Comparison of ENCODE assay signal across 23 cellular contexts in the genomic region with DNA sequence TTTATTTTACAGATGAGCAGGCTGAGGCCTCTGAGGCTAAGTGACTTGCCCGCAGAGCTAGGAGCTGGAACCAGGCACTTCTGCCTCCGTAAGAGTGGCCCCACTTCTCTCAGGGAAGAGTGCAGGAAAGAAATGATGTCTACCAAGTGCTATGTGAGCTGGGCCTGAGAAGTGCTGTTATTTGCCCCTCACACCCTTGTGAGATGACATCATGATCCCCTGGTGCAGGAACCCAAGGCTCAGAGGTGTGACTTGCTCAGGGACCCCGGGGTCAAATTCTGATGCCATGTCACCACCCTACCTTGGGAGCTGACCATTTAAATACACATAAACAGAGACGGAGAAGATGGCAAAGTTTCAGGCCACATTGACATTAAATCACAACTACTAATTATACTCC.
"Had no signal": no experiment of that assay in that cellular context is flagged by ENCODE, and none has a peak within 500 bp of the region (broad histone marks: within the 10 kb centered on the region; RNA-seq: fewer than 3 reads in every experiment).

No MANE protein-coding gene starts in this region.

- H3K27me3 ChIP-seq: esophagus squamous epithelium, ovary, right lobe of liver, tibial nerve, upper lobe of left lung, uterus had no signal

- ATAC-seq: left lobe of liver; naive thymus-derived CD8-positive, alpha-beta T cell; right lobe of liver; stimulated activated memory B cell treated with anti-CD40 and anti-IgM and Interleukin-4, amounts not matched to agents 10 μg/mL and 1 μg/mL and 100 μg/mL, for 72 hours; stimulated activated naive CD8-positive, alpha-beta T cell treated with anti-CD3 and anti-CD28 coated beads, Interleukin-15, Interleukin-2, amounts not matched to agents 100 U/mL and 50 U/mL, for 24 hours had no signal

- H3K36me3 Mint-ChIP-seq: immature natural killer cell; naive thymus-derived CD8-positive, alpha-beta T cell; stimulated activated memory B cell treated with anti-CD40 and anti-IgM and Interleukin-4, amounts not matched to agents 10 μg/mL and 1 μg/mL and 100 μg/mL, for 72 hours had no signal

- H3K4me1 Mint-ChIP-seq: immature natural killer cell; stimulated activated memory B cell treated with anti-CD40 and anti-IgM and Interleukin-4, amounts not matched to agents 10 μg/mL and 1 μg/mL and 100 μg/mL, for 72 hours had no signal

- H3K9me3 ChIP-seq: esophagus squamous epithelium, ovary, right lobe of liver, thoracic aorta, tibial nerve, upper lobe of left lung, uterus had no signal

- H3K27ac Mint-ChIP-seq: immature natural killer cell; stimulated activated memory B cell treated with anti-CD40 and anti-IgM and Interleukin-4, amounts not matched to agents 10 μg/mL and 1 μg/mL and 100 μg/mL, for 72 hours had no signal

- H3K4me3 ChIP-seq: coronary artery, esophagus squamous epithelium, ovary, right lobe of liver, smooth muscle cell, thoracic aorta, tibial nerve, upper lobe of left lung, uterus had no signal

- H3K27ac ChIP-seq: coronary artery, esophagus squamous epithelium, ovary, right lobe of liver, thoracic aorta, tibial nerve, upper lobe of left lung, uterus had no signal

- H3K4me3 Mint-ChIP-seq: immature natural killer cell; naive thymus-derived CD8-positive, alpha-beta T cell; stimulated activated memory B cell treated with anti-CD40 and anti-IgM and Interleukin-4, amounts not matched to agents 10 μg/mL and 1 μg/mL and 100 μg/mL, for 72 hours had no signal

- H3K36me3 ChIP-seq: esophagus squamous epithelium, ovary, right lobe of liver, thoracic aorta, tibial nerve, upper lobe of left lung, uterus had no signal

- H3K4me1 ChIP-seq: right lobe of liver, uterus had no signal

- H3K9me3 Mint-ChIP-seq: naive thymus-derived CD8-positive, alpha-beta T cell; stimulated activated memory B cell treated with anti-CD40 and anti-IgM and Interleukin-4, amounts not matched to agents 10 μg/mL and 1 μg/mL and 100 μg/mL, for 72 hours had no signal

- DNase-seq: dermis blood vessel endothelial cell; effector memory CD4-positive, alpha-beta T cell; erythroblast; esophagus squamous epithelium; foreskin melanocyte; hypothalamus; immature natural killer cell; mesenchymal stem cell; occipital lobe; ovary; retina; stimulated activated CD4-positive, alpha-beta T cell treated with anti-CD3 and anti-CD28 coated beads, Interleukin-4, amount 100 ng/mL, for 4 hours; stimulated activated naive CD8-positive, alpha-beta T cell treated with anti-CD3 and anti-CD28 coated beads, Interleukin-15, Interleukin-2, amounts not matched to agents 100 U/mL and 50 U/mL, for 24 hours; upper lobe of left lung had no signal
